In the genomic region with DNA sequence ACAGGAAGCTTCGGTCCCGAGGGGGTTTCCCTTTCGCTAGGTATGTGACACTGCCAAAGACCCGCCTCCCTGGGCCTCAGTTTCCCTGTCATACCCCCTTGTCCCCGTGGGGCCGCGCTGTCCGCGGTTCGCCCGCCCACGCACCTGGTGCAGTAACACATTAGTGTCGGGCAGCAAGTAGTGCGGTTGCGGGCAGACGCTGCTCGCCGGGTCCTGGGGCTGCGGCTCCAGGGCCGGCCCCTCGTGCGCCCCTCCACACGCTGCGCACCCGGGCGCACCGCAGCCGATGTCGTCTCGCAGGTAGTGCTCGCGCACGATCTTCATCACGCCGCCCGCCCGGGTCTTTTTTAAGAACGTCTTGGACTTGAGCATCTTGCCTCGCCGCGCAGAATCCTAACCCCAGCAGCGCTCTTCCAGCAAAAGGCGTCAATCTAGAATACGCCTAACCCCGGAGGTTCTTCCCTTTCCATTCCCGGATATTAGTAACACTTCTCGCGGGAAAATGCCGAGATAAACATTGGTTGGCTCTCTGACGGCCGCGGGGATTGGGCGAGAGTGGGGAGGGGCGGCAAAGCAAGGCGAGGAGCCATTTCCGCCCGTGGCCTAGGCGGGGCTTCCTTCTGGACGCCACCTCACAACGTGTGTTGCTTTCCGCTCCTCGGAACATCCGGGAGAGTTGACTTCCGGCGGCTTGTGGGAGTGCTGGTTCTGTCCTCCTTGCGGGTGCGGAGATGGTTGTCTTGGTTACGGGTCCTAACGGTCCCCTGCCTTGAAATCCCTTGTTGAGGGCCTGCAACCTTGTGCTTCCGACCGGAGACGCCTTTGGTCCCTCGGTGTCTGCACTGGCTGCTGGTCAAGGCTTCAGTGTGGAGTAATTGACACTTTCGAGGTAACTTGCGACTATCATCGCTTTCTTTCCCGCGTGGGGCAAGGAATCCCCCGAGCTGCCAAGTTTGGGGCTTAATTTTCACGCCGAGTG, we compare ENCODE assay signal across 8 cellular contexts. TPM values are rescaled to one million over a fixed set of nuclear protein-coding genes. Genes with fewer than 3 reads are reported as not detected.
A peak's percentile ranks its signal among the peaks of the same experiment; 100 is the strongest.
DNase-seq lines count a peak whose midpoint lies in the region; ATAC-seq lines count a peak whose summit lies in the region.

A gene with protein sequence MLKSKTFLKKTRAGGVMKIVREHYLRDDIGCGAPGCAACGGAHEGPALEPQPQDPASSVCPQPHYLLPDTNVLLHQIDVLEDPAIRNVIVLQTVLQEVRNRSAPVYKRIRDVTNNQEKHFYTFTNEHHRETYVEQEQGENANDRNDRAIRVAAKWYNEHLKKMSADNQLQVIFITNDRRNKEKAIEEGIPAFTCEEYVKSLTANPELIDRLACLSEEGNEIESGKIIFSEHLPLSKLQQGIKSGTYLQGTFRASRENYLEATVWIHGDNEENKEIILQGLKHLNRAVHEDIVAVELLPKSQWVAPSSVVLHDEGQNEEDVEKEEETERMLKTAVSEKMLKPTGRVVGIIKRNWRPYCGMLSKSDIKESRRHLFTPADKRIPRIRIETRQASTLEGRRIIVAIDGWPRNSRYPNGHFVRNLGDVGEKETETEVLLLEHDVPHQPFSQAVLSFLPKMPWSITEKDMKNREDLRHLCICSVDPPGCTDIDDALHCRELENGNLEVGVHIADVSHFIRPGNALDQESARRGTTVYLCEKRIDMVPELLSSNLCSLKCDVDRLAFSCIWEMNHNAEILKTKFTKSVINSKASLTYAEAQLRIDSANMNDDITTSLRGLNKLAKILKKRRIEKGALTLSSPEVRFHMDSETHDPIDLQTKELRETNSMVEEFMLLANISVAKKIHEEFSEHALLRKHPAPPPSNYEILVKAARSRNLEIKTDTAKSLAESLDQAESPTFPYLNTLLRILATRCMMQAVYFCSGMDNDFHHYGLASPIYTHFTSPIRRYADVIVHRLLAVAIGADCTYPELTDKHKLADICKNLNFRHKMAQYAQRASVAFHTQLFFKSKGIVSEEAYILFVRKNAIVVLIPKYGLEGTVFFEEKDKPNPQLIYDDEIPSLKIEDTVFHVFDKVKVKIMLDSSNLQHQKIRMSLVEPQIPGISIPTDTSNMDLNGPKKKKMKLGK (minus strand): TSS at position 440 of the 979 bp plus-strand sequence. CDS start 68 bp downstream, at position 372.
A gene with protein sequence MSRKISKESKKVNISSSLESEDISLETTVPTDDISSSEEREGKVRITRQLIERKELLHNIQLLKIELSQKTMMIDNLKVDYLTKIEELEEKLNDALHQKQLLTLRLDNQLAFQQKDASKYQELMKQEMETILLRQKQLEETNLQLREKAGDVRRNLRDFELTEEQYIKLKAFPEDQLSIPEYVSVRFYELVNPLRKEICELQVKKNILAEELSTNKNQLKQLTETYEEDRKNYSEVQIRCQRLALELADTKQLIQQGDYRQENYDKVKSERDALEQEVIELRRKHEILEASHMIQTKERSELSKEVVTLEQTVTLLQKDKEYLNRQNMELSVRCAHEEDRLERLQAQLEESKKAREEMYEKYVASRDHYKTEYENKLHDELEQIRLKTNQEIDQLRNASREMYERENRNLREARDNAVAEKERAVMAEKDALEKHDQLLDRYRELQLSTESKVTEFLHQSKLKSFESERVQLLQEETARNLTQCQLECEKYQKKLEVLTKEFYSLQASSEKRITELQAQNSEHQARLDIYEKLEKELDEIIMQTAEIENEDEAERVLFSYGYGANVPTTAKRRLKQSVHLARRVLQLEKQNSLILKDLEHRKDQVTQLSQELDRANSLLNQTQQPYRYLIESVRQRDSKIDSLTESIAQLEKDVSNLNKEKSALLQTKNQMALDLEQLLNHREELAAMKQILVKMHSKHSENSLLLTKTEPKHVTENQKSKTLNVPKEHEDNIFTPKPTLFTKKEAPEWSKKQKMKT (plus strand): TSS at position 673 of the 979 bp plus-strand sequence. CDS start 1,337 bp downstream, outside the sequence.

- peaks cover 39% of the 10 kb centered on the region for H3K36me3 Mint-ChIP-seq in activated T-helper 1 cell treated with anti-CD3 and anti-CD28 coated beads, Interleukin-12 subunit alpha, Interleukin-12 subunit beta, Interleukin-2, Interleukin-4 antibody, amounts not matched to agents 30 ng/mL and 10 ng/mL and 1 ng/mL, durations not matched to agents 14 hours and 24 hours and 36 hours (ENCODE audit: low read depth)
- peaks cover 0 to 21% of the 10 kb centered on the region in 2 donors for H3K36me3 Mint-ChIP-seq in naive B cell
- H3K36me3 Mint-ChIP-seq in stimulated activated memory B cell treated with anti-CD40 and anti-IgM and Interleukin-4, amounts not matched to agents 10 μg/mL and 1 μg/mL and 100 μg/mL, for 72 hours, result peaks cover 39% of the 10 kb centered on the region

- peaks cover 65% of the 10 kb centered on the region for H3K4me1 Mint-ChIP-seq in activated T-helper 1 cell treated with anti-CD3 and anti-CD28 coated beads, Interleukin-12 subunit alpha, Interleukin-12 subunit beta, Interleukin-2, Interleukin-4 antibody, amounts not matched to agents 30 ng/mL and 10 ng/mL and 1 ng/mL, durations not matched to agents 14 hours and 24 hours and 36 hours (ENCODE audit: low read depth)
- peaks cover 32 to 58% (median 54%) of the 10 kb centered on the region in 3 donors for H3K4me1 Mint-ChIP-seq in naive B cell
- H3K4me1 Mint-ChIP-seq in stimulated activated memory B cell treated with anti-CD40 and anti-IgM and Interleukin-4, amounts not matched to agents 10 μg/mL and 1 μg/mL and 100 μg/mL, for 72 hours, result peaks cover 49% of the 10 kb centered on the region

- H3K27me3 Mint-ChIP-seq in activated T-helper 1 cell treated with anti-CD3 and anti-CD28 coated beads, Interleukin-12 subunit alpha, Interleukin-12 subunit beta, Interleukin-2, Interleukin-4 antibody, amounts not matched to agents 30 ng/mL and 10 ng/mL and 1 ng/mL, durations not matched to agents 14 hours and 24 hours and 36 hours (ENCODE audit: insufficient read depth), result no peaks in the 10 kb centered on the region
- H3K27me3 Mint-ChIP-seq in naive B cell, result no peaks in the 10 kb centered on the region
- H3K27me3 Mint-ChIP-seq in stimulated activated memory B cell treated with anti-CD40 and anti-IgM and Interleukin-4, amounts not matched to agents 10 μg/mL and 1 μg/mL and 100 μg/mL, for 72 hours, result no peaks in the 10 kb centered on the region

- H3K4me3 Mint-ChIP-seq in activated T-helper 1 cell treated with anti-CD3 and anti-CD28 coated beads, Interleukin-12 subunit alpha, Interleukin-12 subunit beta, Interleukin-2, Interleukin-4 antibody, amounts not matched to agents 30 ng/mL and 10 ng/mL and 1 ng/mL, durations not matched to agents 14 hours and 24 hours and 36 hours, result peak within 1 kb of the TSS; percentile 100
- H3K4me3 Mint-ChIP-seq in naive B cell, result peak within 1 kb of the TSS; percentile 95 to 100 (median 100)
- H3K4me3 Mint-ChIP-seq in stimulated activated memory B cell treated with anti-CD40 and anti-IgM and Interleukin-4, amounts not matched to agents 10 μg/mL and 1 μg/mL and 100 μg/mL, for 72 hours, result peak within 1 kb of the TSS; percentile 98

- peak within 1 kb of the TSS; percentile 98 for H3K4me2 ChIP-seq in GM23248 (ENCODE audit: unreplicated experiment)

- H2AFZ ChIP-seq in GM23248, result peak within 1 kb of the TSS; percentile 98

- peak within 1 kb of the TSS; percentile 93 for H3K9ac ChIP-seq in GM23248

- peak within 1 kb of the TSS; percentile 86 for H3K27ac ChIP-seq in GM23248

- H3K27me3 ChIP-seq in GM23248 (replicated peaks; ENCODE audit: insufficient read depth), result no peaks in the 10 kb centered on the region

- ATAC-seq in naive B cell (ENCODE audit: low read depth in 2 of 2), result peak; percentile 95 to 96
- peak; percentile 100 for ATAC-seq in stimulated activated memory B cell treated with anti-CD40 and anti-IgM and Interleukin-4, amounts not matched to agents 10 μg/mL and 1 μg/mL and 100 μg/mL, for 72 hours

- no peaks in the 10 kb centered on the region for H4K20me1 ChIP-seq in GM23248 (ENCODE audit: insufficient read depth)

- no peaks in the 10 kb centered on the region; the same call in none of the 2 replicates for H3F3A ChIP-seq in GM23248 (ENCODE audit: insufficient read depth)

- 1% methylated on average over 75 to 81 of the region's 81 CpGs for WGBS in GM23248 (ENCODE audit: low coverage in 1 of 2, low lambda C conversion rate in 2 of 2, missing lambda C conversion rate in 2 of 2), 2 experiments

- H3K36me3 ChIP-seq in GM23248 (ENCODE audit: low read depth), result peaks cover 18% of the 10 kb centered on the region

- in situ Hi-C loops in GM23248 (cut with MboI), result no loop called here

- H3K4me1 ChIP-seq in GM23248 (ENCODE audit: insufficient read depth), result peaks cover 16% of the 10 kb centered on the region

- H3K27ac Mint-ChIP-seq in activated T-helper 1 cell treated with anti-CD3 and anti-CD28 coated beads, Interleukin-12 subunit alpha, Interleukin-12 subunit beta, Interleukin-2, Interleukin-4 antibody, amounts not matched to agents 30 ng/mL and 10 ng/mL and 1 ng/mL, durations not matched to agents 14 hours and 24 hours and 36 hours, result peak within 1 kb of the TSS; percentile 100
- H3K27ac Mint-ChIP-seq in naive B cell, result peak within 1 kb of the TSS; percentile 95 to 100 (median 99)
- H3K27ac Mint-ChIP-seq in stimulated activated memory B cell treated with anti-CD40 and anti-IgM and Interleukin-4, amounts not matched to agents 10 μg/mL and 1 μg/mL and 100 μg/mL, for 72 hours, result peak within 1 kb of the TSS; percentile 96

- DNase-seq in EH (ENCODE audit: low read depth) (peak; percentile 99), GM23248 (peak; percentile 100), Kasumi-1 (lab: John Stamatoyannopoulos, UW) (peak; percentile 96 to 98), RPMI7951 (ENCODE audit: low read depth) (peak; percentile 96), fibroblast of gingiva (ENCODE audit: low read depth) (peak; percentile 98), naive B cell (peak; percentile 96)
- DNase-seq in activated T-helper 1 cell treated with anti-CD3 and anti-CD28 coated beads, Interleukin-12 subunit alpha, Interleukin-12 subunit beta, Interleukin-2, Interleukin-4 antibody, amounts not matched to agents 30 ng/mL and 10 ng/mL and 1 ng/mL, durations not matched to agents 14 hours and 24 hours and 36 hours (ENCODE audit: low spot score), result peak; percentile 97

- H3K9me3 ChIP-seq in GM23248 (ENCODE audit: low read depth), result no peaks in the 10 kb centered on the region

- peaks cover 96% of the 10 kb centered on the region for H3K79me2 ChIP-seq in GM23248 (ENCODE audit: insufficient read depth)

- H3K4me3 ChIP-seq in GM23248, result peak within 1 kb of the TSS; percentile 100

- H3K9me3 Mint-ChIP-seq in activated T-helper 1 cell treated with anti-CD3 and anti-CD28 coated beads, Interleukin-12 subunit alpha, Interleukin-12 subunit beta, Interleukin-2, Interleukin-4 antibody, amounts not matched to agents 30 ng/mL and 10 ng/mL and 1 ng/mL, durations not matched to agents 14 hours and 24 hours and 36 hours, result no peaks in the 10 kb centered on the region
- H3K9me3 Mint-ChIP-seq in naive B cell, result peaks cover 0 to 3% (median 0%) of the 10 kb centered on the region in 7 donors
- H3K9me3 Mint-ChIP-seq in stimulated activated memory B cell treated with anti-CD40 and anti-IgM and Interleukin-4, amounts not matched to agents 10 μg/mL and 1 μg/mL and 100 μg/mL, for 72 hours, result no peaks in the 10 kb centered on the region

- no peaks in the 10 kb centered on the region for H3K9me2 ChIP-seq in GM23248 (ENCODE audit: insufficient read depth)

- intact Hi-C loops in activated T-helper 1 cell treated with anti-CD3 and anti-CD28 coated beads, Interleukin-12 subunit alpha, Interleukin-12 subunit beta, Interleukin-2, Interleukin-4 antibody, amounts not matched to agents 30 ng/mL and 10 ng/mL and 1 ng/mL, durations not matched to agents 14 hours and 24 hours and 36 hours (cut with micrococcal nuclease), result loop anchor here (1.0 to 2.0 kb wide), 5 partner anchors 23 to 1354 kb away; a partner anchor contains a TSS

RNA-seq across cellular contexts. Expression of the first gene that starts in this region (rescaled TPM):
- total RNA-seq in GM23248 (2014; rRNA removed; shearing (Covaris generic)), result 28.2 and 31.0 TPM in 2 replicates
- polyA plus RNA-seq in GM23248 (2016; fragmentation: Nextera tagmentation; extraction: Ambion mirVana), result 17.3 and 18.9 TPM in 2 replicates
- 27.0 and 32.0 TPM in 2 replicates for total RNA-seq in RPMI7951 (2014; rRNA removed; shearing (Covaris generic))
- total RNA-seq in activated T-helper 1 cell treated with anti-CD3 and anti-CD28 coated beads, Interleukin-12 subunit alpha, Interleukin-12 subunit beta, Interleukin-2, Interleukin-4 antibody, amounts not matched to agents 30 ng/mL and 10 ng/mL and 1 ng/mL, durations not matched to agents 14 hours and 24 hours and 36 hours, result 49.9 and 55.4 TPM in 2 replicates
- 10 to 100 TPM; 14.9 to 22.2 (median 18.3) TPM for polyA plus RNA-seq in naive B cell (ENCODE audit: low read depth in 6 of 6)

RNA-seq across cellular contexts. Expression of the second gene that starts in this region (rescaled TPM):
- total RNA-seq in GM23248 (2014; rRNA removed; shearing (Covaris generic)), result 15.2 and 20.4 TPM in 2 replicates
- polyA plus RNA-seq in GM23248 (2016; fragmentation: Nextera tagmentation; extraction: Ambion mirVana) (14.8 and 17.0 TPM in 2 replicates), naive B cell (ENCODE audit: low read depth in 6 of 6) (10 to 100 TPM in 5 of 6 donors, 1 to 10 TPM in 1; 7.8 to 28.9 (median 25.5) TPM)
- 19.3 and 20.4 TPM in 2 replicates for total RNA-seq in RPMI7951 (2014; rRNA removed; shearing (Covaris generic))
- 20.9 and 21.2 TPM in 2 replicates for total RNA-seq in activated T-helper 1 cell treated with anti-CD3 and anti-CD28 coated beads, Interleukin-12 subunit alpha, Interleukin-12 subunit beta, Interleukin-2, Interleukin-4 antibody, amounts not matched to agents 30 ng/mL and 10 ng/mL and 1 ng/mL, durations not matched to agents 14 hours and 24 hours and 36 hours

Comparison
In these comparisons a context has a peak if more than half of its experiments do, and no peak if none do; other contexts are left out.
1. Peak in every context shown above with its lines: DNase-seq, ATAC-seq, H3K4me3 ChIP-seq and H3K27ac ChIP-seq.